In genomic region chr13:22883262-22883840, GRCh38 we compare ENCODE assay signal across 18 cellular contexts.
DNase-seq lines count a peak whose midpoint lies in the region; ATAC-seq, FAIRE-seq and TF ChIP-seq lines count a peak whose summit lies in the region.
"Had no signal": no experiment of that assay in that cellular context is flagged by ENCODE, and none has a peak within 500 bp of the region (broad histone marks: within the 10 kb centered on the region; RNA-seq: fewer than 3 reads in every experiment).

No MANE protein-coding gene starts in this region.

- H3K27me3 Mint-ChIP-seq in activated CD4-positive, alpha-beta T cell treated with anti-CD3 and anti-CD28 coated beads, Interleukin-2, amount 10 ng/mL, durations not matched to agents 24 days and 14 days = no peaks in the 10 kb centered on the region

- H3K9ac ChIP-seq in HUES64 (ENCODE audit: low read depth, low read length) (no peak overlapping the region), H1 (replicated peaks in 1 of 4; ENCODE audit: extremely low read depth in 1 of 4, low read depth in 3 of 4, low read length in 3 of 4) (no peak overlapping the region)

- H2AFZ ChIP-seq in H1 (ENCODE audit: low read length) = no peak overlapping the region

- no peaks in the 10 kb centered on the region for H3K36me3 ChIP-seq in HUES64 (ENCODE audit: insufficient read depth, low read length)
- H3K36me3 ChIP-seq in H1 (ENCODE audit: control insufficient read depth in 2 of 4, insufficient read depth in 4 of 4, low read length in 3 of 4) = no peaks in the 10 kb centered on the region
- H3K36me3 ChIP-seq: pancreas, spleen, stomach had no signal

- no peak overlapping the region for H3K4me3 Mint-ChIP-seq in activated CD4-positive, alpha-beta T cell treated with anti-CD3 and anti-CD28 coated beads, Interleukin-2, amount 10 ng/mL, durations not matched to agents 24 days and 14 days
- H3K4me3 Mint-ChIP-seq: activated T-cell treated with anti-CD3 and anti-CD28 coated beads, Interleukin-2, amount 50 U/mL, for 4 hours had no signal

- no peaks in the 10 kb centered on the region for H3K79me1 ChIP-seq in H1 (ENCODE audit: low read depth, low read length)

- H2AK5ac ChIP-seq in H1 (ENCODE audit: low read depth, low read length) = no peak overlapping the region

- H3K9me3 ChIP-seq in HUES64 (ENCODE audit: insufficient read depth, low read depth, low read length) (no peaks in the 10 kb centered on the region), H1 (ENCODE audit: insufficient read depth in 2 of 2, low read depth in 1 of 2, low read length in 1 of 2) (no peaks in the 10 kb centered on the region; a peak in 1 of 4 replicates)
- H3K9me3 ChIP-seq: pancreas, spleen, stomach had no signal

- H4K5ac ChIP-seq in H1 (ENCODE audit: insufficient read length, low read depth, low read length) = no peak overlapping the region

- no peak overlapping the region for H3K4ac ChIP-seq in H1 (replicated peaks; ENCODE audit: insufficient read length, low read depth, low read length)

- intact Hi-C loops in activated CD4-positive, alpha-beta T cell treated with anti-CD3 and anti-CD28 coated beads, Interleukin-2, amount 10 ng/mL, durations not matched to agents 24 days and 14 days (cut with micrococcal nuclease) = no loop called here

- H3K56ac ChIP-seq in H1 (replicated peaks; ENCODE audit: insufficient read length, low read depth, low read length) = no peak overlapping the region

- no peak overlapping the region for H3K14ac ChIP-seq in H1 (ENCODE audit: insufficient read length)

- H2BK120ac ChIP-seq in H1 (replicated peaks; ENCODE audit: low read depth, low read length) = no peak overlapping the region

- H3K4me1 Mint-ChIP-seq in activated CD4-positive, alpha-beta T cell treated with anti-CD3 and anti-CD28 coated beads, Interleukin-2, amount 10 ng/mL, durations not matched to agents 24 days and 14 days = no peaks in the 10 kb centered on the region

- H3K18ac ChIP-seq in H1 (ENCODE audit: extremely low read depth, low read length) = peak overlapping the region; percentile 32

- no peaks in the 10 kb centered on the region for H3K27me3 ChIP-seq in HUES64 (ENCODE audit: insufficient read depth, low read length)
- no peaks in the 10 kb centered on the region for H3K27me3 ChIP-seq in H1 (replicated peaks in 1 of 4; ENCODE audit: control insufficient read depth in 3 of 4, extremely low read depth in 1 of 4, insufficient read depth in 3 of 4, low read length in 3 of 4)
- H3K27me3 ChIP-seq: pancreas, spleen, stomach had no signal

- no peak for TF ChIP-seq EP300 in H1 (IDR thresholded peaks at IDR 0.05; ENCODE audit: borderline replicate concordance in 1 of 2, low read depth in 2 of 2, low read length in 2 of 2)

- TF ChIP-seq CTCF in H1 (IDR thresholded peaks at IDR 0.05; ENCODE audit: control extremely low read depth in 1 of 3, insufficient read depth in 1 of 3, low read depth in 1 of 3, low read length in 3 of 3) = no peak

- peak overlapping the region; percentile 94 for H3K27ac ChIP-seq in HUES64 (ENCODE audit: low read depth, low read length)
- no peak overlapping the region for H3K27ac ChIP-seq in H1 (ENCODE audit: low read depth, low read length)
- H3K27ac ChIP-seq: pancreas, spleen, stomach had no signal

- CTCF ChIA-PET in H1 (lab: Charles Lee; ENCODE audit: partially characterized antibody) = interaction anchor here (0.6 to 0.9 kb wide), 3 partner anchors 17 to 663 kb away, joined by 3 to 4 read pairs (median 3); no protein-coding TSS in a partner anchor

- H3K23ac ChIP-seq in H1 (ENCODE audit: insufficient read length) = no peak overlapping the region

- H3K79me2 ChIP-seq in H1 (ENCODE audit: control insufficient read depth in 1 of 2, insufficient read depth in 2 of 2, low read length in 2 of 2) = no peaks in the 10 kb centered on the region

- H3K4me3 ChIP-seq in HUES64 (ENCODE audit: low read length) (no peak overlapping the region; the same call in 1 of the 2 replicates), H1 (ENCODE audit: extremely low read depth in 1 of 4, insufficient read depth in 2 of 4, low read depth in 3 of 4, low read length in 4 of 4) (no peak overlapping the region; a peak in 1 of 8 replicates)
- H3K4me3 ChIP-seq: pancreas, spleen, stomach had no signal

- no peaks in the 10 kb centered on the region for H3K9me3 Mint-ChIP-seq in activated CD4-positive, alpha-beta T cell treated with anti-CD3 and anti-CD28 coated beads, Interleukin-2, amount 10 ng/mL, durations not matched to agents 24 days and 14 days
- H3K9me3 Mint-ChIP-seq: activated T-cell treated with anti-CD3 and anti-CD28 coated beads, Interleukin-2, amount 50 U/mL, for 4 hours had no signal

- no peaks in the 10 kb centered on the region for H4K20me1 ChIP-seq in H1 (replicated peaks in 1 of 2; ENCODE audit: control insufficient read depth in 1 of 2, insufficient read depth in 2 of 2, low read length in 2 of 2)

- no peak overlapping the region for H3K27ac Mint-ChIP-seq in activated CD4-positive, alpha-beta T cell treated with anti-CD3 and anti-CD28 coated beads, Interleukin-2, amount 10 ng/mL, durations not matched to agents 24 days and 14 days

- peak overlapping the region; percentile 97; the same call in 1 of the 2 replicates for H2BK20ac ChIP-seq in H1 (ENCODE audit: low read length)

- TF ChIP-seq POLR2A in H1 (IDR thresholded peaks at IDR 0.05; ENCODE audit: control extremely low read depth in 1 of 2, low read depth in 2 of 2, low read length in 2 of 2) = no peak

- no peak for FAIRE-seq in H1 (lab: Jason Lieb, UNC)
- FAIRE-seq: pancreas had no signal

- H3K23me2 ChIP-seq in H1 (ENCODE audit: low read depth, low read length) = 0 out of 2 replicates have a peak, but pooled peaks cover 2% of the 10 kb centered on the region

- POLR2A ChIA-PET in H1 (lab: Charles Lee; ENCODE audit: partially characterized antibody) = interaction anchor here (0.7 to 1.7 kb wide), 2 partner anchors 35 to 1314 kb away, joined by 5 read pairs; no protein-coding TSS in a partner anchor

- H3K4me1 ChIP-seq in HUES64 (ENCODE audit: insufficient read depth, low read length) (peaks cover 60% of the 10 kb centered on the region), H1 (replicated peaks in 1 of 4; ENCODE audit: control insufficient read depth in 3 of 4, insufficient read depth in 4 of 4, low read length in 3 of 4) (peaks cover 0 to 15% (median 9%) of the 10 kb centered on the region in 4 experiments; a peak in 5 of 7 replicates)
- H3K4me1 ChIP-seq: pancreas, spleen, stomach had no signal

- 73% methylated on average over 5 of the region's 7 CpGs for WGBS in HUES64
- 93% methylated on average over 7 of the region's 7 CpGs; no CpG with 5 or more reads in 1 of the 2 experiments for WGBS in H1 (ENCODE audit: extremely low coverage in 1 of 2, insufficient coverage in 1 of 2, insufficient read length in 1 of 2, insufficient replicate concordance in 2 of 2, low coverage in 1 of 2, low lambda C conversion rate in 2 of 2, missing lambda C conversion rate in 1 of 2), 2 experiments

- peak overlapping the region; percentile 50; the same call in 1 of the 2 replicates for H2BK12ac ChIP-seq in H1 (ENCODE audit: low read depth, low read length)

- H3K4me2 ChIP-seq in H1 (ENCODE audit: insufficient read depth in 1 of 2, low read depth in 2 of 2, low read length in 2 of 2) = no peak overlapping the region

- no peak overlapping the region for H4K91ac ChIP-seq in H1 (replicated peaks; ENCODE audit: insufficient read length, low read length)

- ATAC-seq in GM19395 (IDR thresholded peaks at IDR 0.05; ENCODE audit: unreplicated experiment) (peak; percentile 79), GM21526 (IDR thresholded peaks at IDR 0.05; ENCODE audit: low FRiP score, unreplicated experiment) (no peak)
- ATAC-seq: activated T-cell treated with anti-CD3 and anti-CD28 coated beads, Interleukin-2, amount 50 U/mL, for 4 hours; pancreas had no signal

- H3K36me3 Mint-ChIP-seq in activated CD4-positive, alpha-beta T cell treated with anti-CD3 and anti-CD28 coated beads, Interleukin-2, amount 10 ng/mL, durations not matched to agents 24 days and 14 days (ENCODE audit: low read depth) = no peaks in the 10 kb centered on the region

- H4K8ac ChIP-seq in H1 (ENCODE audit: extremely low read depth, insufficient read depth, low read length) = no peak overlapping the region

- peak overlapping the region; percentile 60; the same call in 1 of the 2 replicates for H2BK5ac ChIP-seq in H1 (ENCODE audit: low read depth, low read length)

- TF ChIP-seq RAD21 in H1 (IDR thresholded peaks at IDR 0.05 in 1 of 2, conservative IDR thresholded peaks at IDR 0.05 in 1 of 2; ENCODE audit: low read depth in 2 of 2, low read length in 2 of 2) = no peak

- in situ Hi-C loops in Caki2 (cut with HindIII; ENCODE audit: low pct_unique_long_range_greater_than_20kb, low sequenced_read_pairs) = no loop called here

- DNase-seq in Caki2 (ENCODE audit: low read depth) = peak; percentile 65
- DNase-seq in H1 (ENCODE audit: low read depth in 1 of 2, low spot score in 2 of 2) = no peak
- no peak for DNase-seq in NCI-H2107 treated with DMSO at 0.1 percent for 48 hours (lab: John Stamatoyannopoulos, UW; ENCODE audit: unreplicated experiment)
- DNase-seq in activated CD4-positive, alpha-beta T cell treated with anti-CD3 and anti-CD28 coated beads, Interleukin-2, amount 10 ng/mL, durations not matched to agents 24 days and 14 days = no peak
- DNase-seq in AML-193 (lab: John Stamatoyannopoulos, UW) = no peak
- DNase-seq: activated T-cell treated with anti-CD3 and anti-CD28 coated beads, Interleukin-2, amount 50 U/mL, for 4 hours; central memory CD4-positive, alpha-beta T cell; foreskin melanocyte; Kasumi-1; midbrain; NCI-H187; NCI-H748 treated with DMSO at 0.1 percent for 48 hours; pancreas; spleen; stomach had no signal

- no peak overlapping the region for H2BK15ac ChIP-seq in H1 (ENCODE audit: low read length)

TF ChIP-seq in H1, 55 proteins besides CTCF, POLR2A, EP300 and RAD21 (continues in another document):
- TF ChIP-seq CHD2 (IDR thresholded peaks at IDR 0.05; ENCODE audit: low read length) (no peak), HDAC2 (IDR thresholded peaks at IDR 0.05; ENCODE audit: borderline replicate concordance in 1 of 2, low read depth in 2 of 2, low read length in 2 of 2) (no peak), JUN (IDR thresholded peaks at IDR 0.05; ENCODE audit: low read depth, low read length) (no peak), SIRT6 (IDR thresholded peaks at IDR 0.05; ENCODE audit: low read length) (no peak), BCL11A (IDR thresholded peaks at IDR 0.05; ENCODE audit: low read depth in 2 of 2, low read length in 2 of 2) (no peak), TAF1 (IDR thresholded peaks at IDR 0.05; ENCODE audit: low read depth, low read length) (no peak), GTF2F1 (IDR thresholded peaks at IDR 0.05; ENCODE audit: borderline replicate concordance, low read depth, low read length) (no peak), NANOG (IDR thresholded peaks at IDR 0.05; ENCODE audit: insufficient read depth, low read depth, low read length, poor library complexity, severe bottlenecking) (no peak), EGR1 (IDR thresholded peaks at IDR 0.05; ENCODE audit: borderline replicate concordance, low read depth, low read length) (no peak)
